ENCODE assay signal across 28 cellular contexts in genomic region chr7:157903296-157903695, GRCh38.
"Had no signal": no experiment of that assay in that cellular context is flagged by ENCODE, and none has a peak within 500 bp of the region (broad histone marks: within the 10 kb centered on the region; RNA-seq: fewer than 3 reads in every experiment).

No MANE protein-coding gene starts in this region.

- DNase-seq: activated gamma-delta T cell; activated gamma-delta T cell treated with Interleukin-2 at 50 U/mL for 16 hours; activated naive CD4-positive, alpha-beta T cell; activated naive CD4-positive, alpha-beta T cell treated with anti-CD3 and anti-CD28 coated beads for 36 hours; activated naive CD4-positive, alpha-beta T cell treated with anti-CD3 and anti-CD28 coated beads, Interleukin-2, amount 10 ng/mL, durations not matched to agents 7 days and 5 days; activated naive CD4-positive, alpha-beta T cell treated with anti-CD3 and anti-CD28 coated beads, Interleukin-2, amount 50 U/mL, for 16 hours; activated naive CD4-positive, alpha-beta T cell treated with Interleukin-2 at 50 U/mL for 16 hours; activated naive CD8-positive, alpha-beta T cell treated with anti-CD3 and anti-CD28 coated beads for 36 hours; activated naive CD8-positive, alpha-beta T cell treated with anti-CD3 and anti-CD28 coated beads, Interleukin-2, amount 10 ng/mL, durations not matched to agents 7 days and 5 days; activated naive CD8-positive, alpha-beta T cell treated with anti-CD3 and anti-CD28 coated beads, Interleukin-2, amount 50 U/mL, for 24 hours; activated T-cell treated with anti-CD3 and anti-CD28 coated beads for 4 hours; activated T-cell treated with anti-CD3 and anti-CD28 coated beads, Interleukin-2, amount 50 U/mL, for 1 hour; activated T-cell treated with anti-CD3 and anti-CD28 coated beads, Interleukin-2, amount 50 U/mL, for 24 hours; activated T-cell treated with anti-CD3 and anti-CD28 coated beads, Interleukin-2, amount 50 U/mL, for 4 hours; activated T-cell treated with anti-CD3 and anti-CD28 coated beads, Interleukin-2, amount 50 U/mL, for 48 hours; activated T-cell treated with anti-CD3 and anti-CD28 coated beads, Interleukin-2, amount 50 U/mL, for 72 hours; adrenal gland; amniotic stem cell; aorta; body of pancreas; brain microvascular endothelial cell; central memory CD4-positive, alpha-beta T cell; cerebellar nuclear complex had no signal

- FAIRE-seq: astrocyte, bronchial epithelial cell had no signal

- H3K36me3 ChIP-seq: adrenal gland, ascending aorta, brain microvascular endothelial cell, breast epithelium, cardiac muscle cell had no signal

- H3K9me3 ChIP-seq: adrenal gland, ascending aorta, body of pancreas, breast epithelium had no signal

- H3K4me3 ChIP-seq: adrenal gland, ascending aorta, body of pancreas, breast epithelium, cardiac muscle cell had no signal

- H3K27me3 ChIP-seq: adrenal gland, ascending aorta, body of pancreas, brain microvascular endothelial cell, cardiac muscle cell had no signal

- H3K27ac ChIP-seq: adrenal gland, ascending aorta, body of pancreas, brain microvascular endothelial cell, breast epithelium, cardiac muscle cell had no signal

- H3K4me1 ChIP-seq: adrenal gland, ascending aorta, body of pancreas, breast epithelium had no signal
